15 cellular contexts compared by ENCODE assay signal in genomic region chr2:188629890-188630483, GRCh38.
DNase-seq lines count a peak whose midpoint lies in the region; ATAC-seq and TF ChIP-seq lines count a peak whose summit lies in the region.
"Had no signal": no experiment of that assay in that cellular context is flagged by ENCODE, and none has a peak within 500 bp of the region (broad histone marks: within the 10 kb centered on the region; RNA-seq: fewer than 3 reads in every experiment).

No MANE protein-coding gene starts in this region.

- DNase-seq in HCEC 1CT (peak; percentile 6), astrocyte of the cerebellum (ENCODE audit: low read depth) (peak; percentile 92), iris pigment epithelial cell (ENCODE audit: low read depth) (peak; percentile 73), smooth muscle cell (lab: John Stamatoyannopoulos, UW; ENCODE audit: unreplicated experiment) (no peak), NCI-H748 treated with DMSO at 0.1 percent for 48 hours (lab: John Stamatoyannopoulos, UW) (no peak), NCI-H345 (lab: John Stamatoyannopoulos, UW) (no peak), hippocampal formation (lab: John Stamatoyannopoulos, UW) (no peak)
- no peak for DNase-seq in effector memory CD8-positive, alpha-beta T cell
- DNase-seq: activated CD4-positive, alpha-beta memory T cell treated with anti-CD3 and anti-CD28 coated beads for 36 hours; Caco-2; H9; hypothalamus; NCI-H1436; stimulated activated CD8-positive, alpha-beta memory T cell treated with anti-CD3 and anti-CD28 coated beads, Interleukin-4, amount 100 ng/mL, for 48 hours had no signal

- H4K20me1 ChIP-seq in smooth muscle cell (ENCODE audit: low read depth) = no peaks in the 10 kb centered on the region

- ATAC-seq in effector memory CD8-positive, alpha-beta T cell (replicated peaks) = no peak

- no peak overlapping the region for H3K4me3 Mint-ChIP-seq in effector memory CD8-positive, alpha-beta T cell
- H3K4me3 Mint-ChIP-seq: activated CD4-positive, alpha-beta memory T cell treated with anti-CD3 and anti-CD28 coated beads for 36 hours; dendritic cell treated with granulocyte-macrophage colony-stimulating factor and Interleukin-4, amounts not matched to agents 40 ng/mL and 50 ng/mL, for 4 days; H9 had no signal

- H3K9ac ChIP-seq in smooth muscle cell (ENCODE audit: low read depth) = no peak overlapping the region

- no peak overlapping the region for H3K27ac Mint-ChIP-seq in effector memory CD8-positive, alpha-beta T cell
- H3K27ac Mint-ChIP-seq: activated CD4-positive, alpha-beta memory T cell treated with anti-CD3 and anti-CD28 coated beads for 36 hours; dendritic cell treated with granulocyte-macrophage colony-stimulating factor and Interleukin-4, amounts not matched to agents 40 ng/mL and 50 ng/mL, for 4 days; H9 had no signal

- H3K27me3 Mint-ChIP-seq in effector memory CD8-positive, alpha-beta T cell = no peaks in the 10 kb centered on the region
- H3K27me3 Mint-ChIP-seq: activated CD4-positive, alpha-beta memory T cell treated with anti-CD3 and anti-CD28 coated beads for 36 hours; dendritic cell treated with granulocyte-macrophage colony-stimulating factor and Interleukin-4, amounts not matched to agents 40 ng/mL and 50 ng/mL, for 4 days had no signal

- no peaks in the 10 kb centered on the region for H3K36me3 Mint-ChIP-seq in effector memory CD8-positive, alpha-beta T cell (ENCODE audit: insufficient read depth)
- H3K36me3 Mint-ChIP-seq: activated CD4-positive, alpha-beta memory T cell treated with anti-CD3 and anti-CD28 coated beads for 36 hours had no signal

- in situ Hi-C loops in astrocyte of the cerebellum (cut with HindIII; ENCODE audit: low sequenced_read_pairs) = no loop called here

- H3F3A ChIP-seq in smooth muscle cell (ENCODE audit: low read depth) = peaks cover 31% of the 10 kb centered on the region

- H3K79me2 ChIP-seq in smooth muscle cell (ENCODE audit: low read depth) = peaks cover 4% of the 10 kb centered on the region

- H3K4me1 Mint-ChIP-seq in effector memory CD8-positive, alpha-beta T cell (ENCODE audit: low read depth in 2 of 2) = no peaks in the 10 kb centered on the region

- no peaks in the 10 kb centered on the region for H3K9me3 ChIP-seq in smooth muscle cell (replicated peaks; ENCODE audit: low read depth)
- H3K9me3 ChIP-seq: Caco-2 had no signal

- peak overlapping the region; percentile 67 for H2AFZ ChIP-seq in smooth muscle cell (ENCODE audit: low read depth)

- H3K4me2 ChIP-seq in smooth muscle cell = peak overlapping the region; percentile 38

- no peaks in the 10 kb centered on the region for H3K36me3 ChIP-seq in smooth muscle cell (ENCODE audit: low read depth)

- H3K4me3 ChIP-seq in astrocyte of the cerebellum (ENCODE audit: low read depth, low read length) = no peak overlapping the region
- no peak overlapping the region for H3K4me3 ChIP-seq in smooth muscle cell

- no peaks in the 10 kb centered on the region for H3K27me3 ChIP-seq in smooth muscle cell (ENCODE audit: low read depth)

- peaks cover 20% of the 10 kb centered on the region for H3K4me1 ChIP-seq in smooth muscle cell (ENCODE audit: low read depth)

- no peak for TF ChIP-seq CTCF in astrocyte of the cerebellum (IDR thresholded peaks at IDR 0.05; ENCODE audit: low read depth, low read length, missing control alignments)
- TF ChIP-seq CTCF in smooth muscle cell (IDR thresholded peaks at IDR 0.05; ENCODE audit: borderline replicate concordance, insufficient read depth, poor library complexity, severe bottlenecking) = no peak

- no peaks in the 10 kb centered on the region for H3K9me3 Mint-ChIP-seq in effector memory CD8-positive, alpha-beta T cell
- H3K9me3 Mint-ChIP-seq: activated CD4-positive, alpha-beta memory T cell treated with anti-CD3 and anti-CD28 coated beads for 36 hours; dendritic cell treated with granulocyte-macrophage colony-stimulating factor and Interleukin-4, amounts not matched to agents 40 ng/mL and 50 ng/mL, for 4 days; H9 had no signal

- H3K27ac ChIP-seq in smooth muscle cell (ENCODE audit: low read depth) = peak overlapping the region; percentile 65

Comparison
In these comparisons a context has a peak if more than half of its experiments do, and no peak if none do; other contexts are left out.
1. DNase-seq: peak in HCEC 1CT (single experiment), astrocyte of the cerebellum (single experiment) and iris pigment epithelial cell (single experiment); none in smooth muscle cell (single experiment), NCI-H748 treated with DMSO at 0.1 percent for 48 hours (single experiment), NCI-H345 (single experiment), effector memory CD8-positive, alpha-beta T cell (0 of 3) and hippocampal formation (0 of 2).